ENCODE assay signal across 19 cellular contexts in genomic region chr10:103986360-103986759, GRCh38. TPM values are rescaled to one million over a fixed set of nuclear protein-coding genes. Genes with fewer than 3 reads are reported as not detected.
DNase-seq lines count a peak whose midpoint lies in the region; ATAC-seq and TF ChIP-seq lines count a peak whose summit lies in the region.
"Had no signal": no experiment of that assay in that cellular context is flagged by ENCODE, and none has a peak within 500 bp of the region (broad histone marks: within the 10 kb centered on the region; RNA-seq: fewer than 3 reads in every experiment).

No MANE protein-coding gene starts in this region.

- intact Hi-C loops in natural killer cell (cut with micrococcal nuclease) = no loop called here

- no peaks in the 10 kb centered on the region for H3K27me3 Mint-ChIP-seq in activated T-cell treated with anti-CD3 and anti-CD28 coated beads, Interleukin-2, amount 50 U/mL, for 72 hours (ENCODE audit: low read depth)
- no peaks in the 10 kb centered on the region for H3K27me3 Mint-ChIP-seq in natural killer cell (ENCODE audit: low read depth in 2 of 2)

- peak overlapping the region; percentile 27 to 34 for H3K4me3 Mint-ChIP-seq in activated T-cell treated with anti-CD3 and anti-CD28 coated beads, Interleukin-2, amount 50 U/mL, for 72 hours
- H3K4me3 Mint-ChIP-seq in natural killer cell = peak overlapping the region; percentile 62
- H3K4me3 Mint-ChIP-seq: endodermal cell had no signal

- peaks cover 0 to 1% of the 10 kb centered on the region in 2 donors for H3K36me3 Mint-ChIP-seq in activated T-cell treated with anti-CD3 and anti-CD28 coated beads, Interleukin-2, amount 50 U/mL, for 72 hours (ENCODE audit: insufficient read depth in 2 of 2)
- no peaks in the 10 kb centered on the region for H3K36me3 Mint-ChIP-seq in activated naive CD4-positive, alpha-beta T cell treated with anti-CD3 and anti-CD28 coated beads, Interleukin-2, amount 50 U/mL, for 72 hours
- H3K36me3 Mint-ChIP-seq in natural killer cell = no peaks in the 10 kb centered on the region

- DNase-seq in activated T-cell treated with anti-CD3 and anti-CD28 coated beads, Interleukin-2, amount 50 U/mL, for 72 hours = peak; percentile 34 to 50
- no peak for DNase-seq in activated T-cell treated with anti-CD3 and anti-CD28 coated beads for 4 hours
- DNase-seq in activated naive CD4-positive, alpha-beta T cell treated with anti-CD3 and anti-CD28 coated beads, Interleukin-2, amount 50 U/mL, for 72 hours (ENCODE audit: low spot score in 2 of 2) = no peak
- DNase-seq in natural killer cell = no peak
- DNase-seq in GM13977 (ENCODE audit: low spot score) = no peak
- no peak for DNase-seq in NCI-H446 treated with DMSO at 0.1 percent for 48 hours (lab: John Stamatoyannopoulos, UW)
- DNase-seq: brain microvascular endothelial cell; endodermal cell; GOT3; NCI-H187; NCI-H526 treated with DMSO at 0.1 percent for 48 hours; right lobe of liver; stimulated activated CD4-positive, alpha-beta T cell treated with anti-CD3 and anti-CD28 coated beads, Interleukin-2, amount 100 ng/mL, for 48 hours; SW 1271; upper lobe of right lung; WERI-Rb-1 had no signal

- no peak for TF ChIP-seq CTCF in natural killer cell (IDR thresholded peaks at IDR 0.05)
- no peak for TF ChIP-seq CTCF in GM13977 (IDR thresholded peaks at IDR 0.05; ENCODE audit: extremely low read depth, insufficient read depth, missing control alignments)

- in situ Hi-C loops in GM13977 (cut with MboI; ENCODE audit: low pct_unique_long_range_greater_than_20kb, low sequenced_read_pairs, unreplicated experiment) = no loop called here

- H3K4me1 Mint-ChIP-seq in activated T-cell treated with anti-CD3 and anti-CD28 coated beads, Interleukin-2, amount 50 U/mL, for 72 hours (ENCODE audit: low read depth) = peaks cover 72% of the 10 kb centered on the region
- H3K4me1 Mint-ChIP-seq in natural killer cell = peaks cover 69% of the 10 kb centered on the region in 2 donors

- peak; percentile 72 to 74 for ATAC-seq in activated T-cell treated with anti-CD3 and anti-CD28 coated beads, Interleukin-2, amount 50 U/mL, for 72 hours (replicated peaks in 1 of 2)
- ATAC-seq in GM18873 (IDR thresholded peaks at IDR 0.05; ENCODE audit: low FRiP score, unreplicated experiment) = peak; percentile 44
- peak; percentile 34 to 62 for ATAC-seq in activated naive CD4-positive, alpha-beta T cell treated with anti-CD3 and anti-CD28 coated beads, Interleukin-2, amount 50 U/mL, for 72 hours
- peak; percentile 44 to 89 (median 59) for ATAC-seq in natural killer cell
- no peak for ATAC-seq in GM21717 (IDR thresholded peaks at IDR 0.05; ENCODE audit: unreplicated experiment)
- ATAC-seq: right lobe of liver, upper lobe of right lung had no signal

- peak overlapping the region; percentile 86 for H3K27ac Mint-ChIP-seq in activated T-cell treated with anti-CD3 and anti-CD28 coated beads, Interleukin-2, amount 50 U/mL, for 72 hours
- H3K27ac Mint-ChIP-seq in activated naive CD4-positive, alpha-beta T cell treated with anti-CD3 and anti-CD28 coated beads, Interleukin-2, amount 50 U/mL, for 72 hours = no peak overlapping the region
- peak overlapping the region; percentile 89 to 91 for H3K27ac Mint-ChIP-seq in natural killer cell
- H3K27ac Mint-ChIP-seq: activated T-helper 2 cell treated with anti-CD3 and anti-CD28 coated beads, Interferon-gamma antibody, Interleukin-2, Interleukin-4, amounts not matched to agents 10 μg/mL and 5 μg/mL and 100 μg/mL, durations not matched to agents 14 hours and 24 hours and 36 hours; endodermal cell had no signal

- H3K9me3 Mint-ChIP-seq in activated T-cell treated with anti-CD3 and anti-CD28 coated beads, Interleukin-2, amount 50 U/mL, for 72 hours = no peaks in the 10 kb centered on the region
- no peaks in the 10 kb centered on the region for H3K9me3 Mint-ChIP-seq in activated naive CD4-positive, alpha-beta T cell treated with anti-CD3 and anti-CD28 coated beads, Interleukin-2, amount 50 U/mL, for 72 hours
- H3K9me3 Mint-ChIP-seq in natural killer cell = no peaks in the 10 kb centered on the region
- H3K9me3 Mint-ChIP-seq: activated T-helper 2 cell treated with anti-CD3 and anti-CD28 coated beads, Interferon-gamma antibody, Interleukin-2, Interleukin-4, amounts not matched to agents 10 μg/mL and 5 μg/mL and 100 μg/mL, durations not matched to agents 14 hours and 24 hours and 36 hours; endodermal cell had no signal

RNA-seq across cellular contexts. Expression of gene SLK, which starts 19.4 kb away (rescaled TPM):
- total RNA-seq in activated T-cell treated with anti-CD3 and anti-CD28 coated beads, Interleukin-2, amount 50 U/mL, for 72 hours = 10 to 100 TPM; 22.5 to 25.1 TPM
- 10 to 100 TPM; 21.7 to 24.1 TPM for total RNA-seq in activated naive CD4-positive, alpha-beta T cell treated with anti-CD3 and anti-CD28 coated beads, Interleukin-2, amount 50 U/mL, for 72 hours
- total RNA-seq in natural killer cell = 10 to 100 TPM; 33.4 to 48.7 (median 40.3) TPM

Comparison
In these comparisons a context has a peak if more than half of its experiments do, and no peak if none do; other contexts are left out.
1. DNase-seq: peak in activated T-cell treated with anti-CD3 and anti-CD28 coated beads, Interleukin-2, amount 50 U/mL, for 72 hours (2 of 2); none in activated T-cell treated with anti-CD3 and anti-CD28 coated beads for 4 hours (single experiment), activated naive CD4-positive, alpha-beta T cell treated with anti-CD3 and anti-CD28 coated beads, Interleukin-2, amount 50 U/mL, for 72 hours (0 of 2), natural killer cell (single experiment), GM13977 (single experiment) and NCI-H446 treated with DMSO at 0.1 percent for 48 hours (single experiment).
2. H3K27ac Mint-ChIP-seq: peak in activated T-cell treated with anti-CD3 and anti-CD28 coated beads, Interleukin-2, amount 50 U/mL, for 72 hours (single experiment) and natural killer cell (2 of 2); none in activated naive CD4-positive, alpha-beta T cell treated with anti-CD3 and anti-CD28 coated beads, Interleukin-2, amount 50 U/mL, for 72 hours (0 of 2).